ENCODE assay signal across 10 cellular contexts in the genomic region with DNA sequence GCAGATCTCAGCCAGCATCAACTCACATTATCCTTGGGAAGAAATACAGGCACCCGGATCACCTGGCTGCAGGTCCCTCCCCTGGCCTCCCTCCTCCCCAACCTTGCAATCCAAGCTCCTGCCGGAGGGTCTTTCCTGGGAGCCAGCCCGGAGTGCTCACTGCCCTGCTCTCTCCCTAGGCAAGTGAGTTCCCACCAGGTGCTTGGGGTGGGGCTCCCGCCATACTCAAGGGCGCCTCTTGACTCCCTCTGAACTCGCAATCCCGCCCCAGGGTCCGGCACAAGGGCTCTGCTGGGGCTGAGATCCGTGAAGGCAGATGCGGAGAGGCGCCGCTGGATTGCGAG. TPM values are rescaled to one million over a fixed set of nuclear protein-coding genes. Genes with fewer than 3 reads are reported as not detected.
DNase-seq lines count a peak whose midpoint lies in the region; ATAC-seq, FAIRE-seq and TF ChIP-seq lines count a peak whose summit lies in the region.
"Had no signal": no experiment of that assay in that cellular context is flagged by ENCODE, and none has a peak within 500 bp of the region (broad histone marks: within the 10 kb centered on the region; RNA-seq: fewer than 3 reads in every experiment).

No MANE protein-coding gene starts in this region.

- H3K4me1 ChIP-seq in HEK293 (ENCODE audit: control insufficient read depth, insufficient read depth, low read length) = 0 out of 2 replicates have a peak, but pooled peaks cover 8% of the 10 kb centered on the region
- no peaks in the 10 kb centered on the region for H3K4me1 ChIP-seq in endodermal cell (ENCODE audit: control insufficient read depth, insufficient read depth, low read length)
- H3K4me1 ChIP-seq in naive thymus-derived CD4-positive, alpha-beta T cell (ENCODE audit: control insufficient read depth in 2 of 2, insufficient read depth in 2 of 2, low read length in 2 of 2) = no peaks in the 10 kb centered on the region

- H3K27me3 ChIP-seq in endodermal cell (ENCODE audit: control insufficient read depth, insufficient read depth, low read length, poor library complexity, severe bottlenecking) = peaks cover 11% of the 10 kb centered on the region
- H3K27me3 ChIP-seq in naive thymus-derived CD4-positive, alpha-beta T cell (ENCODE audit: control insufficient read depth in 2 of 2, insufficient read depth in 2 of 2, low read length in 2 of 2) = no peaks in the 10 kb centered on the region

- POLR2A ChIA-PET in HEK293 (lab: Yijun Ruan, JAX) = interaction anchor here (0.8 to 1.8 kb wide), 4 partner anchors 8 to 111 kb away, joined by 3 to 6 read pairs (median 4); partner anchors contain the start of gene SIVA1
- POLR2A ChIA-PET in naive thymus-derived CD4-positive, alpha-beta T cell (lab: Charles Lee) = no interaction called here

- no peak for FAIRE-seq in frontal cortex (lab: Jason Lieb, UNC)

- intact Hi-C loops in naive thymus-derived CD4-positive, alpha-beta T cell (cut with micrococcal nuclease) = loop anchor here in 1 of 2 donors (2.0 kb wide), 1 partner anchor 63 kb away; the partner anchor contains the start of gene ZBTB42

- H3K9me3 Mint-ChIP-seq in endodermal cell = no peaks in the 10 kb centered on the region
- H3K9me3 Mint-ChIP-seq in naive thymus-derived CD4-positive, alpha-beta T cell = no peaks in the 10 kb centered on the region

- H3K4me3 Mint-ChIP-seq in endodermal cell = peak overlapping the region; percentile 84
- H3K4me3 Mint-ChIP-seq in naive thymus-derived CD4-positive, alpha-beta T cell = peak overlapping the region in 7 of 10 donors; percentile 36 to 71 (median 55)

- WGBS in endodermal cell (ENCODE audit: insufficient coverage in 1 of 2, insufficient read length in 1 of 2), 2 experiments = 6 to 10% methylated on average over 2 to 13 of the region's 13 CpGs

- CTCF ChIA-PET in HEK293 (lab: Yijun Ruan, JAX) = interaction anchor here (0.6 to 1.8 kb wide), 4 partner anchors 37 to 681 kb away, joined by 3 to 4 read pairs (median 4); no protein-coding TSS in a partner anchor
- CTCF ChIA-PET in naive thymus-derived CD4-positive, alpha-beta T cell (lab: Charles Lee) = interaction anchor here (1.0 kb wide), 1 partner anchor 182 kb away, joined by 3 read pairs; no protein-coding TSS in a partner anchor

- no peak overlapping the region; the same call in 1 of the 2 replicates for H3K4me3 ChIP-seq in HEK293 (ENCODE audit: low read depth, low read length)
- H3K4me3 ChIP-seq in endodermal cell (ENCODE audit: low read length) = peak overlapping the region; percentile 84
- H3K4me3 ChIP-seq in naive thymus-derived CD4-positive, alpha-beta T cell (ENCODE audit: low read length) = no peak overlapping the region

- H3K9ac ChIP-seq in endodermal cell (ENCODE audit: extremely low read depth, low read length, poor library complexity, severe bottlenecking) = peak overlapping the region; percentile 44

- H3K4me1 Mint-ChIP-seq in endodermal cell = peaks cover 3% of the 10 kb centered on the region
- H3K4me1 Mint-ChIP-seq in naive thymus-derived CD4-positive, alpha-beta T cell = peaks cover 0 to 9% (median 4%) of the 10 kb centered on the region in 7 donors

- TF ChIP-seq CTCF in 22Rv1 (IDR thresholded peaks at IDR 0.05) (no peak), HEK293 (tag by site-specific recombination; IDR thresholded peaks at IDR 0.05) (no peak), endodermal cell (conservative IDR thresholded peaks at IDR 0.05) (no peak)

- peaks cover 5% of the 10 kb centered on the region for H3K36me3 Mint-ChIP-seq in endodermal cell (ENCODE audit: low read depth)
- no peaks in the 10 kb centered on the region for H3K36me3 Mint-ChIP-seq in naive thymus-derived CD4-positive, alpha-beta T cell

- ATAC-seq in naive thymus-derived CD4-positive, alpha-beta T cell = no peak
- ATAC-seq in GM18867 (IDR thresholded peaks at IDR 0.05; ENCODE audit: unreplicated experiment) = no peak
- ATAC-seq in GM19467 (IDR thresholded peaks at IDR 0.05; ENCODE audit: unreplicated experiment) = no peak

- H3K36me3 ChIP-seq in HEK293 (ENCODE audit: control insufficient read depth in 2 of 2, insufficient read depth in 1 of 2, low read length in 2 of 2) (peaks cover 0 to 19% of the 10 kb centered on the region in 2 experiments; a peak in 1 of 3 replicates), endodermal cell (ENCODE audit: control insufficient read depth, insufficient read depth, low read length) (peaks cover 4% of the 10 kb centered on the region)
- H3K36me3 ChIP-seq in naive thymus-derived CD4-positive, alpha-beta T cell (ENCODE audit: control insufficient read depth in 2 of 3, insufficient read depth in 3 of 3, low read length in 3 of 3) = no peaks in the 10 kb centered on the region

- H3K27ac Mint-ChIP-seq in endodermal cell = no peak overlapping the region
- no peak overlapping the region for H3K27ac Mint-ChIP-seq in naive thymus-derived CD4-positive, alpha-beta T cell

- DNase-seq in endodermal cell (no peak), NCI-H128 (lab: John Stamatoyannopoulos, UW; ENCODE audit: unreplicated experiment) (no peak), frontal cortex (ENCODE audit: low spot score in 2 of 2) (no peak)
- DNase-seq in naive thymus-derived CD4-positive, alpha-beta T cell = no peak
- DNase-seq: NK-92 treated with Interleukin-12 subunit alpha and Interleukin-12 subunit beta, amount 100 ng/mL, for 24 hours; T-helper 9 cell had no signal

- no peaks in the 10 kb centered on the region for H3K9me3 ChIP-seq in HEK293 (ENCODE audit: control insufficient read depth, insufficient read depth, low read depth, low read length)
- no peaks in the 10 kb centered on the region for H3K9me3 ChIP-seq in endodermal cell (ENCODE audit: control insufficient read depth, low read length)
- H3K9me3 ChIP-seq in naive thymus-derived CD4-positive, alpha-beta T cell (ENCODE audit: control insufficient read depth in 2 of 3, low read length in 3 of 3) = peaks cover 0 to 8% (median 0%) of the 10 kb centered on the region in 3 experiments

- H3K27me3 Mint-ChIP-seq in endodermal cell (ENCODE audit: insufficient read depth) = no peaks in the 10 kb centered on the region
- peaks cover 0 to 23% (median 7%) of the 10 kb centered on the region in 5 donors for H3K27me3 Mint-ChIP-seq in naive thymus-derived CD4-positive, alpha-beta T cell

- H3K27ac ChIP-seq in 22Rv1 (peak overlapping the region; percentile 91), HEK293 (ENCODE audit: extremely low read depth, low read depth, low read length) (no peak overlapping the region), endodermal cell (ENCODE audit: low read depth, low read length) (no peak overlapping the region)
- H3K27ac ChIP-seq in naive thymus-derived CD4-positive, alpha-beta T cell (ENCODE audit: low read depth, low read length) = no peak overlapping the region

TF ChIP-seq in HEK293, 187 proteins besides CTCF, POLR2A, EP300 and RAD21:
- no peak for TF ChIP-seq ZBTB20 (tag by site-specific recombination; IDR thresholded peaks at IDR 0.05)
- TF ChIP-seq KLF8 (tag by site-specific recombination; IDR thresholded peaks at IDR 0.05) = 0 out of 2 replicates have a peak, but pooled peaks have one; percentile 11
- TF ChIP-seq, protein P1, sequence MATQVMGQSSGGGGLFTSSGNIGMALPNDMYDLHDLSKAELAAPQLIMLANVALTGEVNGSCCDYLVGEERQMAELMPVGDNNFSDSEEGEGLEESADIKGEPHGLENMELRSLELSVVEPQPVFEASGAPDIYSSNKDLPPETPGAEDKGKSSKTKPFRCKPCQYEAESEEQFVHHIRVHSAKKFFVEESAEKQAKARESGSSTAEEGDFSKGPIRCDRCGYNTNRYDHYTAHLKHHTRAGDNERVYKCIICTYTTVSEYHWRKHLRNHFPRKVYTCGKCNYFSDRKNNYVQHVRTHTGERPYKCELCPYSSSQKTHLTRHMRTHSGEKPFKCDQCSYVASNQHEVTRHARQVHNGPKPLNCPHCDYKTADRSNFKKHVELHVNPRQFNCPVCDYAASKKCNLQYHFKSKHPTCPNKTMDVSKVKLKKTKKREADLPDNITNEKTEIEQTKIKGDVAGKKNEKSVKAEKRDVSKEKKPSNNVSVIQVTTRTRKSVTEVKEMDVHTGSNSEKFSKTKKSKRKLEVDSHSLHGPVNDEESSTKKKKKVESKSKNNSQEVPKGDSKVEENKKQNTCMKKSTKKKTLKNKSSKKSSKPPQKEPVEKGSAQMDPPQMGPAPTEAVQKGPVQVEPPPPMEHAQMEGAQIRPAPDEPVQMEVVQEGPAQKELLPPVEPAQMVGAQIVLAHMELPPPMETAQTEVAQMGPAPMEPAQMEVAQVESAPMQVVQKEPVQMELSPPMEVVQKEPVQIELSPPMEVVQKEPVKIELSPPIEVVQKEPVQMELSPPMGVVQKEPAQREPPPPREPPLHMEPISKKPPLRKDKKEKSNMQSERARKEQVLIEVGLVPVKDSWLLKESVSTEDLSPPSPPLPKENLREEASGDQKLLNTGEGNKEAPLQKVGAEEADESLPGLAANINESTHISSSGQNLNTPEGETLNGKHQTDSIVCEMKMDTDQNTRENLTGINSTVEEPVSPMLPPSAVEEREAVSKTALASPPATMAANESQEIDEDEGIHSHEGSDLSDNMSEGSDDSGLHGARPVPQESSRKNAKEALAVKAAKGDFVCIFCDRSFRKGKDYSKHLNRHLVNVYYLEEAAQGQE (tag by site-specific recombination; IDR thresholded peaks at IDR 0.05) = no peak
- peak; percentile 39; the same call in 1 of the 2 replicates for TF ChIP-seq KLF1 (tag by site-specific recombination; IDR thresholded peaks at IDR 0.05)

RNA-seq across cellular contexts. Expression of gene CEP170B, which starts 1.2 kb away (rescaled TPM):
- total RNA-seq in endodermal cell (10 to 100 TPM; 38.9 to 43.1 TPM), frontal cortex (18.3 TPM)
- polyA plus RNA-seq in endodermal cell (2013, experiment 1 of 2) = 13.9 TPM
- polyA plus RNA-seq in endodermal cell (2013, experiment 2 of 2) = 15.1 TPM
- total RNA-seq in naive thymus-derived CD4-positive, alpha-beta T cell = 1 to 10 TPM in 4 of 5 experiments, under 1 TPM in 1; 1.00 to 4.1 (median 2.5) TPM
- polyA plus RNA-seq in naive thymus-derived CD4-positive, alpha-beta T cell = under 1 TPM; 0.05 TPM
